Comparison of ENCODE assay signal across 25 cellular contexts in the genomic region with DNA sequence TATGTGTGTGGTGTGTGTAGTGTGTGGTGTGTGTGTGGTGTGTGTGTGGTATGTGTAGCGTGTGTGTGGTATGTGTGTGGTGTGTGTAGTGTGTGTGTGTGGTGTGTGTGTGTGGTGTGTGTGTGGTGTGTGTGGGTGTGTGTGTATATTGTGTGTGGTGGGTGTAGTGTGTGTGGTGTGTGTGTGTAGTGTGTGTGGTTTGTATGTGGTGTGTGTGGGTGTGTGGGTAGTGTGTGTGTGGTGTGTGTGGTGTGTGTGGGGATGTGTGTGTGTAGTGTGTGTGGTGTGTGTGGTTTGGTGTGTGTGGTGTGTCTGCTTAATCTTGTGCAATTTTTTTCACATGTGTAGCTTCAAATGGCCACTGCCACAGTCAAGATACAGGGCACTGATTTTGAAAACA.
DNase-seq lines count a peak whose midpoint lies in the region; ATAC-seq, FAIRE-seq and TF ChIP-seq lines count a peak whose summit lies in the region.
"Had no signal": no experiment of that assay in that cellular context is flagged by ENCODE, and none has a peak within 500 bp of the region (broad histone marks: within the 10 kb centered on the region; RNA-seq: fewer than 3 reads in every experiment).

No MANE protein-coding gene starts in this region.

- H3K27ac ChIP-seq in keratinocyte (ENCODE audit: control insufficient read depth, insufficient read depth, low read length) = no peak overlapping the region
- H3K27ac ChIP-seq in upper lobe of right lung = no peak overlapping the region
- no peak overlapping the region for H3K27ac ChIP-seq in ovary
- H3K27ac ChIP-seq: BLaER1, GM23248, PC-9, SJSA1 had no signal

- H3K27me3 Mint-ChIP-seq in WTC11 (ENCODE audit: low read depth) = peaks cover 52% of the 10 kb centered on the region

- no peak for TF ChIP-seq POLR2A in GM12892 (IDR thresholded peaks at IDR 0.05; ENCODE audit: low read depth, low read length)
- TF ChIP-seq POLR2A in ovary (IDR thresholded peaks at IDR 0.05) = no peak

- no peaks in the 10 kb centered on the region for H3K79me2 ChIP-seq in keratinocyte (ENCODE audit: control insufficient read depth, insufficient read depth, low read length)

- H3K9me1 ChIP-seq in keratinocyte (ENCODE audit: control insufficient read depth, extremely low read depth, insufficient read depth, low read length) = no peaks in the 10 kb centered on the region

- no peak for TF ChIP-seq EP300 in ovary (IDR thresholded peaks at IDR 0.05)

- dilution Hi-C loops in keratinocyte (cut with MboI; ENCODE audit: extremely low pct_ligation_motif_present, low sequenced_read_pairs) = no loop called here

- ATAC-seq in WTC11 = no peak
- ATAC-seq in upper lobe of right lung = no peak
- ATAC-seq: K562 had no signal

- CTCF ChIA-PET in WTC11 (lab: Charles Lee) = interaction anchor here (1.7 to 2.9 kb wide), 7 partner anchors 8 to 169 kb away, joined by 4 to 97 read pairs (median 23); no protein-coding TSS in a partner anchor

- POLR2A ChIA-PET in WTC11 (lab: Charles Lee) = no interaction called here

- H3K4me1 Mint-ChIP-seq in WTC11 = 0 out of 2 replicates have a peak, but pooled peaks cover 2% of the 10 kb centered on the region

- 79 to 88% (median 86%) methylated on average over 1 of the region's 1 CpG for WGBS in ovary, 3 donors

- no peaks in the 10 kb centered on the region for H3K36me3 ChIP-seq in keratinocyte (ENCODE audit: control insufficient read depth in 2 of 2, extremely low read depth in 1 of 2, insufficient read depth in 2 of 2, low read length in 2 of 2)
- no peaks in the 10 kb centered on the region for H3K36me3 ChIP-seq in upper lobe of right lung
- no peaks in the 10 kb centered on the region for H3K36me3 ChIP-seq in ovary
- H3K36me3 ChIP-seq: BLaER1, SJSA1 had no signal

- H3K4me2 ChIP-seq in keratinocyte (ENCODE audit: control insufficient read depth, extremely low read depth, insufficient read depth, low read depth, low read length) = no peak overlapping the region
- H3K4me2 ChIP-seq: BLaER1, PC-9 had no signal

- FAIRE-seq in GM12892 (lab: Jason Lieb, UNC) = peak; percentile 86
- FAIRE-seq in keratinocyte (lab: Jason Lieb, UNC) = peak; percentile 77
- FAIRE-seq: A204.1, D721Med had no signal

- intact Hi-C loops in upper lobe of right lung (cut with DNase I) = no loop called here
- intact Hi-C loops in ovary (cut with DNase I) = no loop called here

- H3K9me3 Mint-ChIP-seq in WTC11 = no peaks in the 10 kb centered on the region
- H3K9me3 Mint-ChIP-seq: CD4-positive, alpha-beta T cell had no signal

- H3K36me3 Mint-ChIP-seq in WTC11 = no peaks in the 10 kb centered on the region

- no peaks in the 10 kb centered on the region for H4K20me1 ChIP-seq in keratinocyte (ENCODE audit: control insufficient read depth, extremely low read depth, insufficient read depth, low read length)
- H4K20me1 ChIP-seq: BLaER1 had no signal

- H3K9ac ChIP-seq in keratinocyte (ENCODE audit: control insufficient read depth, extremely low read depth, insufficient read depth, low read length) = no peak overlapping the region
- H3K9ac ChIP-seq: BLaER1, GM23248 had no signal

- H3K9me3 ChIP-seq in keratinocyte (ENCODE audit: control insufficient read depth, low read depth, low read length) (no peaks in the 10 kb centered on the region), upper lobe of right lung (no peaks in the 10 kb centered on the region), ovary (no peaks in the 10 kb centered on the region)
- H3K9me3 ChIP-seq: BLaER1, SJSA1 had no signal

- H2AFZ ChIP-seq in keratinocyte (ENCODE audit: control insufficient read depth, low read length) = no peak overlapping the region
- H2AFZ ChIP-seq: GM23248, PC-9 had no signal

- no peak overlapping the region for H3K4me3 ChIP-seq in keratinocyte (ENCODE audit: control insufficient read depth in 2 of 3, extremely low read depth in 1 of 3, insufficient read depth in 2 of 3, low read depth in 1 of 3, low read length in 3 of 3)
- H3K4me3 ChIP-seq in upper lobe of right lung = no peak overlapping the region
- no peak overlapping the region for H3K4me3 ChIP-seq in ovary
- H3K4me3 ChIP-seq: BLaER1, GM23248, K562, PC-9, SJSA1 had no signal

- peaks cover 3% of the 10 kb centered on the region for H3K27me3 ChIP-seq in keratinocyte (ENCODE audit: control insufficient read depth, extremely low read depth, insufficient read depth, low read length)
- peaks cover 24% of the 10 kb centered on the region for H3K27me3 ChIP-seq in upper lobe of right lung
- H3K27me3 ChIP-seq in ovary = no peaks in the 10 kb centered on the region
- H3K27me3 ChIP-seq: BLaER1, SJSA1 had no signal

- no peak overlapping the region for H3K27ac Mint-ChIP-seq in WTC11
- H3K27ac Mint-ChIP-seq: CD4-positive, alpha-beta T cell; H9; HFFc6 had no signal

- H3K4me3 Mint-ChIP-seq in WTC11 = no peak overlapping the region
- H3K4me3 Mint-ChIP-seq: CD4-positive, alpha-beta T cell; H9; HFFc6 had no signal

- no peak for DNase-seq in GM12892 (ENCODE audit: insufficient read length)
- peak; percentile 0 for DNase-seq in WTC11 (ENCODE audit: low spot score)
- no peak for DNase-seq in keratinocyte (ENCODE audit: low read depth, low spot score)
- peak; percentile 2 for DNase-seq in upper lobe of right lung
- no peak for DNase-seq in NCI-H1105 (lab: John Stamatoyannopoulos, UW)
- DNase-seq in retina = no peak
- DNase-seq in ovary = no peak
- DNase-seq: CD4-positive, alpha-beta T cell; GM23248; H9; HFFc6; Kasumi-1; MV-4-11; NCI-H1105 treated with DMSO at 0.1 percent for 48 hours; NCI-H146; NCI-H2029; NCI-H446; NCI-H524 treated with DMSO at 0.1 percent for 48 hours; PC-9; Right ventricle myocardium superior had no signal

- no peaks in the 10 kb centered on the region for H3K4me1 ChIP-seq in keratinocyte (ENCODE audit: control insufficient read depth, extremely low read depth, insufficient read depth, low read length)
- H3K4me1 ChIP-seq in upper lobe of right lung = no peaks in the 10 kb centered on the region
- H3K4me1 ChIP-seq in ovary (ENCODE audit: insufficient read depth) = no peaks in the 10 kb centered on the region
- H3K4me1 ChIP-seq: BLaER1, SJSA1 had no signal

- no peak for TF ChIP-seq CTCF in WTC11 (IDR thresholded peaks at IDR 0.05)
- TF ChIP-seq CTCF in keratinocyte (optimal IDR thresholded peaks at IDR 0.05 in 1 of 3, IDR thresholded peaks at IDR 0.05 in 1 of 3, conservative IDR thresholded peaks at IDR 0.05 in 1 of 3; ENCODE audit: extremely low read depth in 1 of 3, insufficient read depth in 2 of 3, low read length in 3 of 3) = no peak
- no peak for TF ChIP-seq CTCF in upper lobe of right lung (IDR thresholded peaks at IDR 0.05)
- TF ChIP-seq CTCF in ovary (IDR thresholded peaks at IDR 0.05) = no peak

TF ChIP-seq in WTC11, 78 proteins besides CTCF, POLR2A, EP300 and RAD21:
- no peak for TF ChIP-seq ZNF121 (CRISPR knock-in tag; IDR thresholded peaks at IDR 0.05)
- no peak for TF ChIP-seq AR (CRISPR knock-in tag; IDR thresholded peaks at IDR 0.05)
- no peak for TF ChIP-seq ATF1 (CRISPR knock-in tag; IDR thresholded peaks at IDR 0.05)
- no peak for TF ChIP-seq ZNF219 (CRISPR knock-in tag; IDR thresholded peaks at IDR 0.05; ENCODE audit: borderline replicate concordance)
- TF ChIP-seq ELF4 (CRISPR knock-in tag; IDR thresholded peaks at IDR 0.05; ENCODE audit: low read depth) = no peak
- no peak for TF ChIP-seq RORB (CRISPR knock-in tag; IDR thresholded peaks at IDR 0.05)
- no peak for TF ChIP-seq FOXK1 (CRISPR knock-in tag; IDR thresholded peaks at IDR 0.05)
- TF ChIP-seq IRF1 (CRISPR knock-in tag; IDR thresholded peaks at IDR 0.05) = no peak
- TF ChIP-seq, protein P1, sequence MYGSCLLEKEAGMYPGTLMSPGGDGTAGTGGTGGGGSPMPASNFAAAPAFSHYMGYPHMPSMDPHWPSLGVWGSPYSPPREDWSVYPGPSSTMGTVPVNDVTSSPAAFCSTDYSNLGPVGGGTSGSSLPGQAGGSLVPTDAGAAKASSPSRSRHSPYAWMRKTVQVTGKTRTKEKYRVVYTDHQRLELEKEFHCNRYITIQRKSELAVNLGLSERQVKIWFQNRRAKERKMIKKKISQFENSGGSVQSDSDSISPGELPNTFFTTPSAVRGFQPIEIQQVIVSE (CRISPR knock-in tag; IDR thresholded peaks at IDR 0.05; ENCODE audit: borderline replicate concordance) = no peak

Comparison
In these comparisons a context has a peak if more than half of its experiments do, and no peak if none do; other contexts are left out.
1. DNase-seq: peak in WTC11 (single experiment) and upper lobe of right lung (single experiment); none in GM12892 (single experiment), keratinocyte (single experiment), NCI-H1105 (single experiment), retina (single experiment) and ovary (0 of 5).